Comparison of ENCODE assay signal across 16 cellular contexts in genomic region chr12:48442191-48442828, GRCh38. TPM values are rescaled to one million over a fixed set of nuclear protein-coding genes. Genes with fewer than 3 reads are reported as not detected.
A peak's percentile ranks its signal among the peaks of the same experiment; 100 is the strongest.
DNase-seq lines count a peak whose midpoint lies in the region; ATAC-seq, FAIRE-seq and TF ChIP-seq lines count a peak whose summit lies in the region.
"Had no signal": no experiment of that assay in that cellular context is flagged by ENCODE, and none has a peak within 500 bp of the region (broad histone marks: within the 10 kb centered on the region; RNA-seq: fewer than 3 reads in every experiment).

No MANE protein-coding gene starts in this region.

- no peaks in the 10 kb centered on the region for H3K9me3 ChIP-seq in OCI-LY7 (ENCODE audit: low read length)
- peaks cover 0 to 4% of the 10 kb centered on the region in 2 experiments; a peak in 1 of 4 replicates for H3K9me3 ChIP-seq in H1 (ENCODE audit: insufficient read depth in 2 of 2, low read depth in 1 of 2, low read length in 1 of 2)

- intact Hi-C loops in OCI-LY7 (cut with micrococcal nuclease; ENCODE audit: unreplicated experiment): no loop called here

- H2BK15ac ChIP-seq in H1 (ENCODE audit: low read length): no peak overlapping the region

- POLR2A ChIA-PET in OCI-LY7 (lab: Charles Lee) (interaction anchor here (0.9 kb wide), 1 partner anchor 15 kb away, joined by 3 read pairs; no protein-coding TSS in a partner anchor), H1 (lab: Charles Lee; ENCODE audit: partially characterized antibody) (no interaction called here)

- H3K14ac ChIP-seq in H1 (ENCODE audit: insufficient read length): no peak overlapping the region

- H3K4ac ChIP-seq in H1 (replicated peaks; ENCODE audit: insufficient read length, low read depth, low read length): no peak overlapping the region

- no peaks in the 10 kb centered on the region for H4K20me1 ChIP-seq in OCI-LY7 (ENCODE audit: insufficient read depth, low read length)
- H4K20me1 ChIP-seq in H1 (replicated peaks in 1 of 2; ENCODE audit: control insufficient read depth in 1 of 2, insufficient read depth in 2 of 2, low read length in 2 of 2): no peaks in the 10 kb centered on the region

- TF ChIP-seq EP300 in H1 (IDR thresholded peaks at IDR 0.05; ENCODE audit: borderline replicate concordance in 1 of 2, low read depth in 2 of 2, low read length in 2 of 2): no peak

- CTCF ChIA-PET in OCI-LY7 (lab: Charles Lee; ENCODE audit: unreplicated experiment): no interaction called here
- CTCF ChIA-PET in H1 (lab: Charles Lee; ENCODE audit: partially characterized antibody): interaction anchor here (0.8 to 1.5 kb wide), 2 partner anchors 13 to 155 kb away, joined by 3 to 5 read pairs; no protein-coding TSS in a partner anchor

- peak; percentile 27; the same call in 1 of the 2 replicates for TF ChIP-seq CTCF in 22Rv1 (IDR thresholded peaks at IDR 0.05)
- peak; percentile 44 for TF ChIP-seq CTCF in GM12873 (IDR thresholded peaks at IDR 0.05; ENCODE audit: insufficient read depth, low read depth, low read length, missing control alignments)
- peak; percentile 48; the same call in 1 of the 2 replicates for TF ChIP-seq CTCF in OCI-LY7 (conservative IDR thresholded peaks at IDR 0.05; ENCODE audit: low read length)
- peak; percentile 35 to 44 (median 37) for TF ChIP-seq CTCF in H1 (IDR thresholded peaks at IDR 0.05; ENCODE audit: control extremely low read depth in 1 of 3, insufficient read depth in 1 of 3, low read depth in 1 of 3, low read length in 3 of 3)

- TF ChIP-seq RAD21 in H1 (IDR thresholded peaks at IDR 0.05 in 1 of 2, conservative IDR thresholded peaks at IDR 0.05 in 1 of 2; ENCODE audit: low read depth in 2 of 2, low read length in 2 of 2): peak in 1 of 2 experiments; percentile 14; a peak in 2 of 4 replicates

- H2BK20ac ChIP-seq in H1 (ENCODE audit: low read length): no peak overlapping the region

- no peaks in the 10 kb centered on the region for H3K79me1 ChIP-seq in H1 (ENCODE audit: low read depth, low read length)

- no peaks in the 10 kb centered on the region for H3K27me3 ChIP-seq in H1 (replicated peaks in 1 of 4; ENCODE audit: control insufficient read depth in 3 of 4, extremely low read depth in 1 of 4, insufficient read depth in 3 of 4, low read length in 3 of 4)

- H2AFZ ChIP-seq in OCI-LY7 (ENCODE audit: low read length) (no peak overlapping the region), H1 (ENCODE audit: low read length) (0 out of 2 replicates have a peak overlapping the region, but pooled peaks have one; percentile 72)

- WGBS in H1 (ENCODE audit: extremely low coverage in 1 of 2, insufficient coverage in 1 of 2, insufficient read length in 1 of 2, insufficient replicate concordance in 2 of 2, low coverage in 1 of 2, low lambda C conversion rate in 2 of 2, missing lambda C conversion rate in 1 of 2), 2 experiments: 82% methylated on average over 2 of the region's 2 CpGs; no CpG with 5 or more reads in 1 of the 2 experiments

- no peak overlapping the region for H2BK120ac ChIP-seq in H1 (replicated peaks; ENCODE audit: low read depth, low read length)

- H3K4me1 ChIP-seq in OCI-LY7 (ENCODE audit: insufficient read depth, low read length, poor library complexity, severe bottlenecking): no peaks in the 10 kb centered on the region
- peaks cover 0 to 4% (median 0%) of the 10 kb centered on the region in 4 experiments; a peak in 2 of 7 replicates for H3K4me1 ChIP-seq in H1 (replicated peaks in 1 of 4; ENCODE audit: control insufficient read depth in 3 of 4, insufficient read depth in 4 of 4, low read length in 3 of 4)

- H2BK12ac ChIP-seq in H1 (ENCODE audit: low read depth, low read length): no peak overlapping the region

- peak; percentile 10 for DNase-seq in OCI-LY7 (ENCODE audit: low spot score)
- DNase-seq in H1 (ENCODE audit: low read depth in 1 of 2, low spot score in 2 of 2): no peak
- DNase-seq in stimulated activated CD4-positive, alpha-beta T cell treated with anti-CD3 and anti-CD28 coated beads, Interleukin-15, amount 100 ng/mL, for 24 hours: no peak
- DNase-seq in central memory CD4-positive, alpha-beta T cell: no peak
- no peak for DNase-seq in stimulated activated CD4-positive, alpha-beta T cell treated with anti-CD3 and anti-CD28 coated beads, Interleukin-2, amount 100 ng/mL, for 24 hours
- DNase-seq: activated CD8-positive, alpha-beta memory T cell treated with anti-CD3 and anti-CD28 coated beads, Interleukin-2, amount 50 U/mL, for 4 hours; DMS153; islet precursor cell; NCI-H1436; NCI-H345; stimulated activated CD4-positive, alpha-beta T cell treated with anti-CD3 and anti-CD28 coated beads, Interleukin-12 subunit alpha, Interleukin-12 subunit beta, amount 100 ng/mL, for 4 hours had no signal

- H2AK5ac ChIP-seq in H1 (ENCODE audit: low read depth, low read length): no peak overlapping the region

- H4K91ac ChIP-seq in H1 (replicated peaks; ENCODE audit: insufficient read length, low read length): no peak overlapping the region

- no peak overlapping the region for H3K9ac ChIP-seq in H1 (replicated peaks in 1 of 4; ENCODE audit: extremely low read depth in 1 of 4, low read depth in 3 of 4, low read length in 3 of 4)

- no peak for FAIRE-seq in H1 (lab: Jason Lieb, UNC)

- H3K9me2 ChIP-seq in OCI-LY7 (ENCODE audit: insufficient read depth, low read length): no peaks in the 10 kb centered on the region

- ATAC-seq in GM19324 (IDR thresholded peaks at IDR 0.05; ENCODE audit: low FRiP score, unreplicated experiment): no peak

- no TSS peak for BruUV-seq in OCI-LY7 (replicated peaks; lab: Mats Ljungman, UMichigan)

- H3K79me2 ChIP-seq in OCI-LY7 (ENCODE audit: insufficient read depth, low read depth, low read length) (no peaks in the 10 kb centered on the region), H1 (ENCODE audit: control insufficient read depth in 1 of 2, insufficient read depth in 2 of 2, low read length in 2 of 2) (no peaks in the 10 kb centered on the region)

- H3K4me3 ChIP-seq in OCI-LY7 (ENCODE audit: low read depth, low read length, poor library complexity, severe bottlenecking) (no peak overlapping the region), H1 (ENCODE audit: extremely low read depth in 1 of 4, insufficient read depth in 2 of 4, low read depth in 3 of 4, low read length in 4 of 4) (no peak overlapping the region)

- H3K27ac ChIP-seq in 22Rv1 (no peak overlapping the region), OCI-LY7 (ENCODE audit: low read depth, low read length, poor library complexity, severe bottlenecking) (no peak overlapping the region), H1 (ENCODE audit: low read depth, low read length) (no peak overlapping the region)

- H3K4me2 ChIP-seq in OCI-LY7 (ENCODE audit: low read length) (no peak overlapping the region), H1 (ENCODE audit: insufficient read depth in 1 of 2, low read depth in 2 of 2, low read length in 2 of 2) (no peak overlapping the region)

- no peak overlapping the region for H3K56ac ChIP-seq in H1 (replicated peaks; ENCODE audit: insufficient read length, low read depth, low read length)

- no peak overlapping the region for H2BK5ac ChIP-seq in H1 (ENCODE audit: low read depth, low read length)

- H3K18ac ChIP-seq in H1 (ENCODE audit: extremely low read depth, low read length): no peak overlapping the region

- no peak overlapping the region for H4K5ac ChIP-seq in H1 (ENCODE audit: insufficient read length, low read depth, low read length)

- no peak overlapping the region for H3K23ac ChIP-seq in H1 (ENCODE audit: insufficient read length)

- TF ChIP-seq POLR2A in H1 (IDR thresholded peaks at IDR 0.05; ENCODE audit: control extremely low read depth in 1 of 2, low read depth in 2 of 2, low read length in 2 of 2): no peak

- H3K23me2 ChIP-seq in H1 (ENCODE audit: low read depth, low read length): no peaks in the 10 kb centered on the region

- H3K36me3 ChIP-seq in OCI-LY7 (ENCODE audit: insufficient read depth, low read length) (no peaks in the 10 kb centered on the region), H1 (ENCODE audit: control insufficient read depth in 2 of 4, insufficient read depth in 4 of 4, low read length in 3 of 4) (no peaks in the 10 kb centered on the region)

- no peak overlapping the region for H4K8ac ChIP-seq in H1 (ENCODE audit: extremely low read depth, insufficient read depth, low read length)

TF ChIP-seq in H1, 55 proteins besides CTCF, POLR2A, EP300 and RAD21 (continues in another document):
- TF ChIP-seq NANOG (IDR thresholded peaks at IDR 0.05; ENCODE audit: insufficient read depth, low read depth, low read length, poor library complexity, severe bottlenecking) (no peak), BCL11A (IDR thresholded peaks at IDR 0.05; ENCODE audit: low read depth in 2 of 2, low read length in 2 of 2) (no peak), SIN3A (conservative IDR thresholded peaks at IDR 0.05 in 1 of 2, IDR thresholded peaks at IDR 0.05 in 1 of 2; ENCODE audit: low read depth in 1 of 2, low read length in 2 of 2) (no peak), POLR2AphosphoS5 (IDR thresholded peaks at IDR 0.05; ENCODE audit: low read depth, low read length) (no peak), SP4 (IDR thresholded peaks at IDR 0.05; ENCODE audit: low read length) (no peak), JUN (IDR thresholded peaks at IDR 0.05; ENCODE audit: low read depth, low read length) (no peak), RBBP5 (IDR thresholded peaks at IDR 0.05; ENCODE audit: borderline replicate concordance, low read depth, low read length) (no peak)

RNA-seq across cellular contexts. Expression of gene ANP32D, which starts 30.0 kb away (rescaled TPM):
- total RNA-seq in OCI-LY7 (2014; rRNA removed; shearing (Covaris generic)): not detected in 2 replicates
- not detected in 2 replicates for total RNA-seq in OCI-LY7 (2022)
- not detected in 2 replicates for total RNA-seq in H1 (2021; fragmentation: NEBNext Ultra II Directional; extraction: Animal tissue kit (Norgen Biotek cat#: 25700))
- polyA plus RNA-seq in H1 (2011; rRNA removed): not detected in 2 replicates
- polyA plus RNA-seq in H1 (2011; cell fraction: cytosol; rRNA removed): not detected
- not detected for polyA plus RNA-seq in H1 (2011; cell fraction: nucleus; rRNA removed)
- polyA plus RNA-seq in H1 (2012, experiment 1 of 2): not detected in 4 replicates
- not detected for polyA plus RNA-seq in H1 (2012, experiment 2 of 2)
- polyA plus RNA-seq in H1 (2013, experiment 1 of 2): not detected
- not detected for polyA plus RNA-seq in H1 (2013, experiment 2 of 2)
- not detected in 2 replicates for polyA minus RNA-seq in H1 (2011; rRNA and poly(A)+ RNA removed)
- polyA minus RNA-seq in H1 (2011; cell fraction: cytosol; rRNA and poly(A)+ RNA removed): not detected
- polyA minus RNA-seq in H1 (2011; cell fraction: nucleus; rRNA and poly(A)+ RNA removed): not detected
- total RNA-seq: mononuclear cell had no signal

RNA-seq across cellular contexts. Expression of gene C12orf54, which starts 40.0 kb away (rescaled TPM):
- total RNA-seq in OCI-LY7 (2014; rRNA removed; shearing (Covaris generic)): not detected in 2 replicates
- not detected in 2 replicates for total RNA-seq in OCI-LY7 (2022)
- not detected in 2 replicates for total RNA-seq in H1 (2021; fragmentation: NEBNext Ultra II Directional; extraction: Animal tissue kit (Norgen Biotek cat#: 25700))
- polyA plus RNA-seq in H1 (2011; rRNA removed): not detected in 2 replicates
- polyA plus RNA-seq in H1 (2011; cell fraction: cytosol; rRNA removed): not detected
- not detected for polyA plus RNA-seq in H1 (2011; cell fraction: nucleus; rRNA removed)
- polyA plus RNA-seq in H1 (2012, experiment 1 of 2): not detected in 4 replicates
- not detected for polyA plus RNA-seq in H1 (2012, experiment 2 of 2)
- not detected for polyA plus RNA-seq in H1 (2013, experiment 1 of 2)
- not detected for polyA plus RNA-seq in H1 (2013, experiment 2 of 2)
- 0.54 TPM in 1 of 2 replicates, not detected in the other for polyA minus RNA-seq in H1 (2011; rRNA and poly(A)+ RNA removed)
- not detected for polyA minus RNA-seq in H1 (2011; cell fraction: cytosol; rRNA and poly(A)+ RNA removed)
- polyA minus RNA-seq in H1 (2011; cell fraction: nucleus; rRNA and poly(A)+ RNA removed): not detected
- total RNA-seq: mononuclear cell, temporal lobe had no signal
